8 cellular contexts compared by ENCODE assay signal in the genomic region with DNA sequence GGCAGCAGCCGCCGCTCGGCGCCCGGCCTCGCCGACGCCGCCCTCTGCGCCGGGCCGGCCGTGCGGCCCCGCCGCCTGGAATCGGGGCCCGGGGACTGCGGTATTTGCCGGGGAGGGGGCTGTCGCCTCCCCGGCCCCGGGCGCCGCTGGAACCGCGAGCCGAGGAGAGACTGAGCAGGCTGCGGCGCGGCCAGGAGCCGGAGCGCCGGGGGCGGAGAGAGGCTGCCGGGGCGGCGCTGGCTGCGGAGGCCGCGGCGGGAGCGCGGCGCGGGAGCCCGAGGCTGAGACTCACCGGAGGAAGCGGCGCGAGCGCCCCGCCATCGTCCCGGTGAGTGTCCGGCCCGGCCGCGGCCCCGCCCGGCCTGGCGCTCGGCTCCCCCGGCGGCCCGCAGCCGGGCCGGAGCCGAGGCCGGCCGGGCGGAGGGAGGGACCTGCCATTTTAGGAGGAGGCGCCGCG. TPM values are rescaled to one million over a fixed set of nuclear protein-coding genes. Genes with fewer than 3 reads are reported as not detected.
A peak's percentile ranks its signal among the peaks of the same experiment; 100 is the strongest.
DNase-seq lines count a peak whose midpoint lies in the region; ATAC-seq and TF ChIP-seq lines count a peak whose summit lies in the region.

No MANE protein-coding gene starts in this region.

- H3K4me3 ChIP-seq in cardiac muscle cell (peak overlapping the region; percentile 78), SJCRH30 (peak overlapping the region; percentile 96), ovary (peak overlapping the region; percentile 99)

- no peaks in the 10 kb centered on the region for H3K9me3 ChIP-seq in cardiac muscle cell (ENCODE audit: low read depth)
- no peaks in the 10 kb centered on the region for H3K9me3 ChIP-seq in SJCRH30 (replicated peaks)
- no peaks in the 10 kb centered on the region for H3K9me3 ChIP-seq in ovary

- TF ChIP-seq POLR2A in ovary (IDR thresholded peaks at IDR 0.05) = no peak

- no peak for TF ChIP-seq CTCF in cardiac muscle cell (IDR thresholded peaks at IDR 0.05; ENCODE audit: low read depth, low read length)
- TF ChIP-seq CTCF in ovary (IDR thresholded peaks at IDR 0.05) = no peak

- intact Hi-C loops in cardiac septum (cut with DNase I) (loop anchor here (2.0 to 5.0 kb wide), 3 partner anchors 85 to 195 kb away; no protein-coding TSS in a partner anchor), ovary (cut with DNase I) (loop anchor here in 2 of 4 donors (2.0 to 5.0 kb wide), 4 partner anchors 101 to 295 kb away; partner anchors contain the start of genes PIGP (in 2 of the 2), TTC3 (in 2 of the 2) and VPS26C (in 1 of the 2))

- no peaks in the 10 kb centered on the region for H3K27me3 ChIP-seq in cardiac muscle cell
- H3K27me3 ChIP-seq in SJCRH30 = no peaks in the 10 kb centered on the region
- H3K27me3 ChIP-seq in ovary = no peaks in the 10 kb centered on the region

- ATAC-seq in HG03354 (IDR thresholded peaks at IDR 0.05; ENCODE audit: poor library complexity, severe bottlenecking, unreplicated experiment) = no peak

- H3K36me3 ChIP-seq in cardiac muscle cell (peaks cover 7% of the 10 kb centered on the region), SJCRH30 (no peaks in the 10 kb centered on the region), ovary (no peaks in the 10 kb centered on the region)

- peaks cover 22% of the 10 kb centered on the region for H3K4me1 ChIP-seq in cardiac muscle cell (ENCODE audit: low read depth)
- peaks cover 15% of the 10 kb centered on the region for H3K4me1 ChIP-seq in SJCRH30
- peaks cover 2% of the 10 kb centered on the region for H3K4me1 ChIP-seq in ovary (ENCODE audit: insufficient read depth)

- WGBS in ovary, 3 donors = 0 to 2% (median 1%) methylated on average over 36 to 75 of the region's 75 CpGs

- H3K27ac ChIP-seq in cardiac muscle cell = peak overlapping the region; percentile 100
- H3K27ac ChIP-seq in SJCRH30 = peak overlapping the region; percentile 99
- peak overlapping the region; percentile 97 for H3K27ac ChIP-seq in epithelial cell of prostate
- H3K27ac ChIP-seq in ovary = peak overlapping the region; percentile 99 to 100

- TF ChIP-seq EP300 in ovary (IDR thresholded peaks at IDR 0.05) = no peak

- peak in 1 of 2 donors; percentile 20 for DNase-seq in cardiac muscle cell (ENCODE audit: low read depth in 1 of 2, low spot score in 1 of 2)
- no peak for DNase-seq in cardiac septum (ENCODE audit: low spot score)
- DNase-seq in SJCRH30 = no peak
- no peak for DNase-seq in epithelial cell of prostate (ENCODE audit: low read depth, low spot score)
- no peak for DNase-seq in ovary
- DNase-seq in iPS-NIHi7 (ENCODE audit: extremely low spot score) = no peak
- no peak for DNase-seq in HuH-7.5 (ENCODE audit: low spot score)

RNA-seq across cellular contexts. Expression of gene DYRK1A, which starts 0.8 kb away (rescaled TPM):
- 57.7 and 61.7 TPM in 2 replicates for total RNA-seq in cardiac muscle cell
- 4.2 and 4.5 TPM in 2 replicates for polyA plus RNA-seq in cardiac muscle cell
- 72.9 TPM for total RNA-seq in cardiac septum
- 59.8 and 67.5 TPM in 2 replicates for total RNA-seq in SJCRH30 (2014; rRNA removed; shearing (Covaris generic))
- 10 to 100 TPM; 65.5 to 89.0 (median 77.5) TPM for total RNA-seq in ovary
- 10 to 100 TPM; 30.9 to 46.1 TPM for polyA plus RNA-seq in ovary
